In the genomic region with DNA sequence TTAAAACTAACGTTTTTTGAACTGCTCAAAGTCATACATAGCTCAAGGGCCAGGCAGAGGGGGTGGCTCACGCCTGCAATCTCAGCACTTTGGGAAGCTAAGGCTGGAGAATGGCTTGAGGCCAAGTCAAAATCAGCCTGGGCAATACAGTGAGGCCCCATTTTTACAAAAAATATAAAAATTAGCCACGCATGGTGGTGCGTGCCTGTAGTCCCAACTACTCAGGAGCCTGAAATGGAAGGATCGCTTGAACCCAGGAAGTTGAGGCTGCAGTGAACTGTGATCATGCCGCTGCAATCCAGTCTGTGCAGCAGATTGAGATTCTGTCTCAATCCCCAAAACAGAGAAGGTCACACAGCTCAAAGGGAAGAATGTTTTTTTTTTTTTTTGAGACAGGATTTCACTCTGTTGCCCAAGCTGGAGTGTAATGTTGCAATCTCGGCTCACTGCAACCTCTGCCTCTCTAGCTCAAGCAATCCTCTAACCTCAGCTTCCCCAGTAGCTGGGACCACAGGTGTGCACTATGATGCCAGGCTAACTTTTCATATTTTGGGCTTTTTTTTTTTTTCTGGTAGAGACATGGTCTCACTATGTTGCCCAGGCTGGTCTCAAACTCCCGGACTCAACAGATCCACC, we compare ENCODE assay signal across 1 cellular context.
TF ChIP-seq lines count a peak whose summit lies in the region.

No MANE protein-coding gene starts in this region.

TF ChIP-seq in HepG2, 621 proteins besides CTCF, POLR2A, EP300 and RAD21 (continued from another document and continues in another):
- TF ChIP-seq ZNF614 (CRISPR knock-in tag; IDR thresholded peaks at IDR 0.05; ENCODE audit: borderline replicate concordance), result 0 out of 2 replicates have a peak, but pooled peaks have one; percentile 17
- TF ChIP-seq, protein P1, sequence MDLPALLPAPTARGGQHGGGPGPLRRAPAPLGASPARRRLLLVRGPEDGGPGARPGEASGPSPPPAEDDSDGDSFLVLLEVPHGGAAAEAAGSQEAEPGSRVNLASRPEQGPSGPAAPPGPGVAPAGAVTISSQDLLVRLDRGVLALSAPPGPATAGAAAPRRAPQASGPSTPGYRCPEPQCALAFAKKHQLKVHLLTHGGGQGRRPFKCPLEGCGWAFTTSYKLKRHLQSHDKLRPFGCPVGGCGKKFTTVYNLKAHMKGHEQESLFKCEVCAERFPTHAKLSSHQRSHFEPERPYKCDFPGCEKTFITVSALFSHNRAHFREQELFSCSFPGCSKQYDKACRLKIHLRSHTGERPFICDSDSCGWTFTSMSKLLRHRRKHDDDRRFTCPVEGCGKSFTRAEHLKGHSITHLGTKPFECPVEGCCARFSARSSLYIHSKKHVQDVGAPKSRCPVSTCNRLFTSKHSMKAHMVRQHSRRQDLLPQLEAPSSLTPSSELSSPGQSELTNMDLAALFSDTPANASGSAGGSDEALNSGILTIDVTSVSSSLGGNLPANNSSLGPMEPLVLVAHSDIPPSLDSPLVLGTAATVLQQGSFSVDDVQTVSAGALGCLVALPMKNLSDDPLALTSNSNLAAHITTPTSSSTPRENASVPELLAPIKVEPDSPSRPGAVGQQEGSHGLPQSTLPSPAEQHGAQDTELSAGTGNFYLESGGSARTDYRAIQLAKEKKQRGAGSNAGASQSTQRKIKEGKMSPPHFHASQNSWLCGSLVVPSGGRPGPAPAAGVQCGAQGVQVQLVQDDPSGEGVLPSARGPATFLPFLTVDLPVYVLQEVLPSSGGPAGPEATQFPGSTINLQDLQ (CRISPR knock-in tag; IDR thresholded peaks at IDR 0.05), result peak; percentile 80
- TF ChIP-seq ZNF124 (CRISPR knock-in tag; IDR thresholded peaks at IDR 0.05), result 0 out of 2 replicates have a peak, but pooled peaks have one; percentile 54
- TF ChIP-seq, protein P2, sequence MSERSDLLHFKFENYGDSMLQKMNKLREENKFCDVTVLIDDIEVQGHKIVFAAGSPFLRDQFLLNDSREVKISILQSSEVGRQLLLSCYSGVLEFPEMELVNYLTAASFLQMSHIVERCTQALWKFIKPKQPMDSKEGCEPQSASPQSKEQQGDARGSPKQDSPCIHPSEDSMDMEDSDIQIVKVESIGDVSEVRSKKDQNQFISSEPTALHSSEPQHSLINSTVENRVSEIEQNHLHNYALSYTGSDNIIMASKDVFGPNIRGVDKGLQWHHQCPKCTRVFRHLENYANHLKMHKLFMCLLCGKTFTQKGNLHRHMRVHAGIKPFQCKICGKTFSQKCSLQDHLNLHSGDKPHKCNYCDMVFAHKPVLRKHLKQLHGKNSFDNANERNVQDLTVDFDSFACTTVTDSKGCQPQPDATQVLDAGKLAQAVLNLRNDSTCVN (CRISPR knock-in tag; IDR thresholded peaks at IDR 0.05; ENCODE audit: borderline replicate concordance), result 0 out of 2 replicates have a peak, but pooled peaks have one; percentile 32
- TF ChIP-seq KDM2A (CRISPR knock-in tag; IDR thresholded peaks at IDR 0.05; ENCODE audit: borderline replicate concordance, low read depth), result 0 out of 2 replicates have a peak, but pooled peaks have one; percentile 17
- peak; percentile 32; the same call in 1 of the 2 replicates for TF ChIP-seq KDM1A (CRISPR knock-in tag; IDR thresholded peaks at IDR 0.05)
- peak; percentile 45; the same call in 1 of the 2 replicates for TF ChIP-seq HNF4A (CRISPR knock-in tag; IDR thresholded peaks at IDR 0.05)
- TF ChIP-seq ZMYM4 (CRISPR knock-in tag; IDR thresholded peaks at IDR 0.05), result peak; percentile 62
- peak; percentile 70 for TF ChIP-seq ZNF766 (CRISPR knock-in tag; IDR thresholded peaks at IDR 0.05; ENCODE audit: borderline replicate concordance)
- 0 out of 2 replicates have a peak, but pooled peaks have one; percentile 11 for TF ChIP-seq ELF3 (CRISPR knock-in tag; IDR thresholded peaks at IDR 0.05)
- 0 out of 2 replicates have a peak, but pooled peaks have one; percentile 20 for TF ChIP-seq CC2D1A (CRISPR knock-in tag; IDR thresholded peaks at IDR 0.05)
- 0 out of 2 replicates have a peak, but pooled peaks have one; percentile 63 for TF ChIP-seq ZNF674 (CRISPR knock-in tag; IDR thresholded peaks at IDR 0.05; ENCODE audit: low read depth)
- TF ChIP-seq CHD4 (IDR thresholded peaks at IDR 0.05; ENCODE audit: borderline replicate concordance, low read length), result peak; percentile 37; the same call in 1 of the 2 replicates
- peak; percentile 26; the same call in 1 of the 2 replicates for TF ChIP-seq HDAC2 (CRISPR knock-in tag; IDR thresholded peaks at IDR 0.05)
- TF ChIP-seq NCOR1 (IDR thresholded peaks at IDR 0.05; ENCODE audit: borderline replicate concordance, low read length), result peak; percentile 57
- no peak for TF ChIP-seq ZSCAN25 (CRISPR knock-in tag; IDR thresholded peaks at IDR 0.05)
- TF ChIP-seq ETV5 (CRISPR knock-in tag; IDR thresholded peaks at IDR 0.05; ENCODE audit: borderline replicate concordance), result peak; percentile 39; the same call in 1 of the 2 replicates
- peak; percentile 35; the same call in 1 of the 2 replicates for TF ChIP-seq ZNF501 (CRISPR knock-in tag; IDR thresholded peaks at IDR 0.05)
- TF ChIP-seq, protein P3, sequence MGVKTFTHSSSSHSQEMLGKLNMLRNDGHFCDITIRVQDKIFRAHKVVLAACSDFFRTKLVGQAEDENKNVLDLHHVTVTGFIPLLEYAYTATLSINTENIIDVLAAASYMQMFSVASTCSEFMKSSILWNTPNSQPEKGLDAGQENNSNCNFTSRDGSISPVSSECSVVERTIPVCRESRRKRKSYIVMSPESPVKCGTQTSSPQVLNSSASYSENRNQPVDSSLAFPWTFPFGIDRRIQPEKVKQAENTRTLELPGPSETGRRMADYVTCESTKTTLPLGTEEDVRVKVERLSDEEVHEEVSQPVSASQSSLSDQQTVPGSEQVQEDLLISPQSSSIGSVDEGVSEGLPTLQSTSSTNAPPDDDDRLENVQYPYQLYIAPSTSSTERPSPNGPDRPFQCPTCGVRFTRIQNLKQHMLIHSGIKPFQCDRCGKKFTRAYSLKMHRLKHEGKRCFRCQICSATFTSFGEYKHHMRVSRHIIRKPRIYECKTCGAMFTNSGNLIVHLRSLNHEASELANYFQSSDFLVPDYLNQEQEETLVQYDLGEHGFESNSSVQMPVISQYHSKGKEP (CRISPR knock-in tag; IDR thresholded peaks at IDR 0.05), result no peak
- peak; percentile 58; the same call in 1 of the 2 replicates for TF ChIP-seq TARDBP (CRISPR knock-in tag; IDR thresholded peaks at IDR 0.05)
- TF ChIP-seq TEAD3 (CRISPR knock-in tag; optimal IDR thresholded peaks at IDR 0.05; ENCODE audit: borderline replicate concordance), result peak; percentile 70
- peak; percentile 74; the same call in 1 of the 2 replicates for TF ChIP-seq GATAD2A (CRISPR knock-in tag; IDR thresholded peaks at IDR 0.05)
- TF ChIP-seq, protein P4, sequence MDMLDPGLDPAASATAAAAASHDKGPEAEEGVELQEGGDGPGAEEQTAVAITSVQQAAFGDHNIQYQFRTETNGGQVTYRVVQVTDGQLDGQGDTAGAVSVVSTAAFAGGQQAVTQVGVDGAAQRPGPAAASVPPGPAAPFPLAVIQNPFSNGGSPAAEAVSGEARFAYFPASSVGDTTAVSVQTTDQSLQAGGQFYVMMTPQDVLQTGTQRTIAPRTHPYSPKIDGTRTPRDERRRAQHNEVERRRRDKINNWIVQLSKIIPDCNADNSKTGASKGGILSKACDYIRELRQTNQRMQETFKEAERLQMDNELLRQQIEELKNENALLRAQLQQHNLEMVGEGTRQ (IDR thresholded peaks at IDR 0.05; ENCODE audit: low read depth, low read length), result no peak
- TF ChIP-seq, protein P4 (CRISPR knock-in tag; IDR thresholded peaks at IDR 0.05; ENCODE audit: borderline replicate concordance), result peak; percentile 51; the same call in 1 of the 2 replicates
- TF ChIP-seq HNF4G (IDR thresholded peaks at IDR 0.05; ENCODE audit: borderline replicate concordance, low read depth, low read length), result peak; percentile 33; the same call in 1 of the 2 replicates
- TF ChIP-seq HNF4G (CRISPR knock-in tag; IDR thresholded peaks at IDR 0.05; ENCODE audit: borderline replicate concordance, low read depth), result no peak
- TF ChIP-seq ZMYM3 (CRISPR knock-in tag; IDR thresholded peaks at IDR 0.05), result peak; percentile 89; the same call in 1 of the 2 replicates
- peak; percentile 77; the same call in 1 of the 2 replicates for TF ChIP-seq ZNF30 (CRISPR knock-in tag; IDR thresholded peaks at IDR 0.05)
- no peak for TF ChIP-seq SNAI1 (CRISPR knock-in tag; IDR thresholded peaks at IDR 0.05; ENCODE audit: borderline replicate concordance)
- no peak for TF ChIP-seq MIER3 (CRISPR knock-in tag; IDR thresholded peaks at IDR 0.05; ENCODE audit: borderline replicate concordance)
- 0 out of 4 replicates have a peak, but pooled peaks of 1 of the 2 experiments have one; percentile 5 for TF ChIP-seq MAFK (conservative IDR thresholded peaks at IDR 0.05 in 1 of 2, IDR thresholded peaks at IDR 0.05 in 1 of 2; ENCODE audit: low read length in 2 of 2)
- 0 out of 2 replicates have a peak, but pooled peaks have one; percentile 44 for TF ChIP-seq SMYD3 (CRISPR knock-in tag; IDR thresholded peaks at IDR 0.05)
- TF ChIP-seq, protein P5, sequence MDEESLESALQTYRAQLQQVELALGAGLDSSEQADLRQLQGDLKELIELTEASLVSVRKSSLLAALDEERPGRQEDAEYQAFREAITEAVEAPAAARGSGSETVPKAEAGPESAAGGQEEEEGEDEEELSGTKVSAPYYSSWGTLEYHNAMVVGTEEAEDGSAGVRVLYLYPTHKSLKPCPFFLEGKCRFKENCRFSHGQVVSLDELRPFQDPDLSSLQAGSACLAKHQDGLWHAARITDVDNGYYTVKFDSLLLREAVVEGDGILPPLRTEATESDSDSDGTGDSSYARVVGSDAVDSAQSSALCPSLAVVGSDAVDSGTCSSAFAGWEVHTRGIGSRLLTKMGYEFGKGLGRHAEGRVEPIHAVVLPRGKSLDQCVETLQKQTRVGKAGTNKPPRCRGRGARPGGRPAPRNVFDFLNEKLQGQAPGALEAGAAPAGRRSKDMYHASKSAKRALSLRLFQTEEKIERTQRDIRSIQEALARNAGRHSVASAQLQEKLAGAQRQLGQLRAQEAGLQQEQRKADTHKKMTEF (CRISPR knock-in tag; IDR thresholded peaks at IDR 0.05), result peak; percentile 67; the same call in 1 of the 2 replicates
- TF ChIP-seq, protein P6, sequence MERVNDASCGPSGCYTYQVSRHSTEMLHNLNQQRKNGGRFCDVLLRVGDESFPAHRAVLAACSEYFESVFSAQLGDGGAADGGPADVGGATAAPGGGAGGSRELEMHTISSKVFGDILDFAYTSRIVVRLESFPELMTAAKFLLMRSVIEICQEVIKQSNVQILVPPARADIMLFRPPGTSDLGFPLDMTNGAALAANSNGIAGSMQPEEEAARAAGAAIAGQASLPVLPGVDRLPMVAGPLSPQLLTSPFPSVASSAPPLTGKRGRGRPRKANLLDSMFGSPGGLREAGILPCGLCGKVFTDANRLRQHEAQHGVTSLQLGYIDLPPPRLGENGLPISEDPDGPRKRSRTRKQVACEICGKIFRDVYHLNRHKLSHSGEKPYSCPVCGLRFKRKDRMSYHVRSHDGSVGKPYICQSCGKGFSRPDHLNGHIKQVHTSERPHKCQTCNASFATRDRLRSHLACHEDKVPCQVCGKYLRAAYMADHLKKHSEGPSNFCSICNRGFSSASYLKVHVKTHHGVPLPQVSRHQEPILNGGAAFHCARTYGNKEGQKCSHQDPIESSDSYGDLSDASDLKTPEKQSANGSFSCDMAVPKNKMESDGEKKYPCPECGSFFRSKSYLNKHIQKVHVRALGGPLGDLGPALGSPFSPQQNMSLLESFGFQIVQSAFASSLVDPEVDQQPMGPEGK (CRISPR knock-in tag; IDR thresholded peaks at IDR 0.05), result 0 out of 2 replicates have a peak, but pooled peaks have one; percentile 27
- no peak for TF ChIP-seq LCORL (IDR thresholded peaks at IDR 0.05)
- TF ChIP-seq LCORL (CRISPR knock-in tag; IDR thresholded peaks at IDR 0.05), result peak; percentile 92
- peak; percentile 60; the same call in 1 of the 2 replicates for TF ChIP-seq ZNF3 (CRISPR knock-in tag; IDR thresholded peaks at IDR 0.05)
- no peak for TF ChIP-seq SP1 (IDR thresholded peaks at IDR 0.05)
- 0 out of 2 replicates have a peak, but pooled peaks have one; percentile 27 for TF ChIP-seq SP1 (CRISPR knock-in tag; IDR thresholded peaks at IDR 0.05)
- TF ChIP-seq JUNB (CRISPR knock-in tag; IDR thresholded peaks at IDR 0.05; ENCODE audit: borderline replicate concordance), result no peak
- no peak for TF ChIP-seq NCOA5 (CRISPR knock-in tag; IDR thresholded peaks at IDR 0.05)
- TF ChIP-seq NR2F2 (IDR thresholded peaks at IDR 0.05; ENCODE audit: borderline replicate concordance, low read depth), result peak; percentile 56; the same call in 1 of the 2 replicates
- 0 out of 2 replicates have a peak, but pooled peaks have one; percentile 40 for TF ChIP-seq ZNF431 (CRISPR knock-in tag; IDR thresholded peaks at IDR 0.05; ENCODE audit: borderline replicate concordance, low read depth)
- TF ChIP-seq ZNF260 (CRISPR knock-in tag; IDR thresholded peaks at IDR 0.05; ENCODE audit: borderline replicate concordance, low read depth), result no peak
- 0 out of 2 replicates have a peak, but pooled peaks have one; percentile 41 for TF ChIP-seq ZNF205 (CRISPR knock-in tag; IDR thresholded peaks at IDR 0.05)
- 0 out of 2 replicates have a peak, but pooled peaks have one; percentile 14 for TF ChIP-seq KAT8 (CRISPR knock-in tag; IDR thresholded peaks at IDR 0.05)
- peak; percentile 31; the same call in 1 of the 2 replicates for TF ChIP-seq SMC3 (IDR thresholded peaks at IDR 0.05; ENCODE audit: low read length)
- TF ChIP-seq SCMH1 (CRISPR knock-in tag; IDR thresholded peaks at IDR 0.05; ENCODE audit: borderline replicate concordance), result no peak
- TF ChIP-seq KLF15 (CRISPR knock-in tag; IDR thresholded peaks at IDR 0.05; ENCODE audit: borderline replicate concordance), result no peak
- TF ChIP-seq CBX5 (CRISPR knock-in tag; IDR thresholded peaks at IDR 0.05; ENCODE audit: borderline replicate concordance), result 0 out of 2 replicates have a peak, but pooled peaks have one; percentile 61
- TF ChIP-seq SIX4 (CRISPR knock-in tag; IDR thresholded peaks at IDR 0.05), result 0 out of 2 replicates have a peak, but pooled peaks have one; percentile 57
- TF ChIP-seq SPEN (CRISPR knock-in tag; IDR thresholded peaks at IDR 0.05; ENCODE audit: low read depth), result peak; percentile 37; the same call in 1 of the 2 replicates
- peak; percentile 89; the same call in 1 of the 2 replicates for TF ChIP-seq ZNF737 (CRISPR knock-in tag; IDR thresholded peaks at IDR 0.05; ENCODE audit: borderline replicate concordance)
- TF ChIP-seq ZNF121 (CRISPR knock-in tag; IDR thresholded peaks at IDR 0.05), result peak; percentile 88
- TF ChIP-seq NCOA1 (CRISPR knock-in tag; IDR thresholded peaks at IDR 0.05), result 0 out of 2 replicates have a peak, but pooled peaks have one; percentile 69
- peak; percentile 55; the same call in 1 of the 2 replicates for TF ChIP-seq ZNF788 (CRISPR knock-in tag; IDR thresholded peaks at IDR 0.05; ENCODE audit: borderline replicate concordance)
